In genomic region chr17:1137465-1137894, GRCh38 we compare ENCODE assay signal across 1 cellular context.
TF ChIP-seq lines count a peak whose summit lies in the region.

No MANE protein-coding gene starts in this region.

TF ChIP-seq in K562, 482 proteins besides CTCF, POLR2A, EP300 and RAD21 (continued from another document and continues in another):
- TF ChIP-seq USF1 (CRISPR knock-in tag; IDR thresholded peaks at IDR 0.05) (no peak), ARID1B (IDR thresholded peaks at IDR 0.05) (no peak), NEUROD1 (IDR thresholded peaks at IDR 0.05; ENCODE audit: borderline replicate concordance, low read depth, low read length, partially characterized antibody) (no peak), NCOA6 (IDR thresholded peaks at IDR 0.05) (no peak), ZNF165 (CRISPR knock-in tag; IDR thresholded peaks at IDR 0.05; ENCODE audit: borderline replicate concordance) (no peak), GABPB1 (CRISPR knock-in tag; IDR thresholded peaks at IDR 0.05) (no peak), RFX5 (IDR thresholded peaks at IDR 0.05; ENCODE audit: low read depth, low read length) (no peak), E2F5 (CRISPR knock-in tag; IDR thresholded peaks at IDR 0.05) (no peak), IRF2 (CRISPR knock-in tag; IDR thresholded peaks at IDR 0.05) (no peak), NR2C1 (IDR thresholded peaks at IDR 0.05) (no peak), NR2C1 (tag; IDR thresholded peaks at IDR 0.05) (no peak), CHAMP1 (IDR thresholded peaks at IDR 0.05) (no peak), ZNF551 (CRISPR knock-in tag; IDR thresholded peaks at IDR 0.05) (no peak), FOXA3 (CRISPR knock-in tag; conservative IDR thresholded peaks at IDR 0.05 in 1 of 2, IDR thresholded peaks at IDR 0.05 in 1 of 2) (peak; percentile 41 to 95; a peak in 3 of 4 replicates), ESRRB (CRISPR knock-in tag; IDR thresholded peaks at IDR 0.05; ENCODE audit: borderline replicate concordance) (no peak), FOXK2 (conservative IDR thresholded peaks at IDR 0.05 in 1 of 2, IDR thresholded peaks at IDR 0.05 in 1 of 2; ENCODE audit: low read depth in 2 of 2) (0 out of 4 replicates have a peak, but pooled peaks have one; percentile 26 to 50), MYNN (IDR thresholded peaks at IDR 0.05) (no peak), MYNN (CRISPR knock-in tag; IDR thresholded peaks at IDR 0.05) (no peak), FOXJ3 (CRISPR knock-in tag; IDR thresholded peaks at IDR 0.05) (no peak), ZNF707 (CRISPR knock-in tag; conservative IDR thresholded peaks at IDR 0.05) (no peak), ELF2 (CRISPR knock-in tag; IDR thresholded peaks at IDR 0.05) (no peak), RBM39 (optimal IDR thresholded peaks at IDR 0.05; ENCODE audit: low read depth, low read length) (no peak), ZFP30 (CRISPR knock-in tag; IDR thresholded peaks at IDR 0.05; ENCODE audit: borderline replicate concordance) (no peak), ZNF140 (CRISPR knock-in tag; IDR thresholded peaks at IDR 0.05) (no peak), ZNF75A (CRISPR knock-in tag; IDR thresholded peaks at IDR 0.05) (no peak), JUNB (CRISPR knock-in tag; conservative IDR thresholded peaks at IDR 0.05) (no peak), ZKSCAN3 (CRISPR knock-in tag; IDR thresholded peaks at IDR 0.05) (no peak), CAMTA2 (CRISPR knock-in tag; conservative IDR thresholded peaks at IDR 0.05) (no peak), THAP12 (CRISPR knock-in tag; IDR thresholded peaks at IDR 0.05) (no peak), KAT8 (IDR thresholded peaks at IDR 0.05; ENCODE audit: low read depth) (no peak), ZNF184 (CRISPR knock-in tag; IDR thresholded peaks at IDR 0.05) (no peak), ZNF384 (IDR thresholded peaks at IDR 0.05; ENCODE audit: low read depth, low read length) (peak; percentile 63), HNRNPLL (IDR thresholded peaks at IDR 0.05; ENCODE audit: low read depth, low read length, poor library complexity, severe bottlenecking) (peak; percentile 30), EHMT2 (IDR thresholded peaks at IDR 0.05) (peak; percentile 75), ZNF274 (IDR thresholded peaks at IDR 0.05; ENCODE audit: borderline replicate concordance, low read depth, low read length) (no peak), DACH1 (IDR thresholded peaks at IDR 0.05; ENCODE audit: partially characterized antibody) (no peak), GATAD2A (IDR thresholded peaks at IDR 0.05) (no peak), ATF1 (CRISPR knock-in tag; IDR thresholded peaks at IDR 0.05) (no peak), ATF1 (tag; IDR thresholded peaks at IDR 0.05) (peak; percentile 26; the same call in 1 of the 2 replicates), ZFX (CRISPR knock-in tag; IDR thresholded peaks at IDR 0.05) (no peak), FIP1L1 (IDR thresholded peaks at IDR 0.05; ENCODE audit: low read depth, low read length, poor library complexity, severe bottlenecking) (no peak), YY1 (IDR thresholded peaks at IDR 0.05; ENCODE audit: borderline replicate concordance in 1 of 3, control insufficient read depth in 1 of 3, extremely low read depth in 1 of 3, insufficient read depth in 3 of 3, insufficient read length in 1 of 3, insufficient replicate concordance in 2 of 3, low read depth in 1 of 3, low read length in 2 of 3) (peak in 1 of 3 experiments; percentile 47), SOX6 (IDR thresholded peaks at IDR 0.05) (no peak), SETDB1 (IDR thresholded peaks at IDR 0.05; ENCODE audit: low read length) (no peak), NR2C2 (CRISPR knock-in tag; IDR thresholded peaks at IDR 0.05) (no peak), NR2C2 (tag; IDR thresholded peaks at IDR 0.05) (no peak), ZNF324 (CRISPR knock-in tag; IDR thresholded peaks at IDR 0.05) (no peak), ZNF277 (CRISPR knock-in tag; IDR thresholded peaks at IDR 0.05; ENCODE audit: borderline replicate concordance) (no peak), KDM1A (IDR thresholded peaks at IDR 0.05) (no peak), HDAC1 (IDR thresholded peaks at IDR 0.05) (no peak), SMARCA4 (IDR thresholded peaks at IDR 0.05) (no peak), ZSCAN29 (IDR thresholded peaks at IDR 0.05) (no peak), PML (IDR thresholded peaks at IDR 0.05; ENCODE audit: low read length) (no peak), E2F6 (IDR thresholded peaks at IDR 0.05; ENCODE audit: borderline replicate concordance in 1 of 2, extremely low read depth in 1 of 2, insufficient read depth in 1 of 2, insufficient read length in 1 of 2, low read depth in 1 of 2, low read length in 1 of 2, poor library complexity in 1 of 2, severe bottlenecking in 1 of 2) (peak; percentile 15 to 47), BHLHE40 (IDR thresholded peaks at IDR 0.05; ENCODE audit: low read length) (peak; percentile 54; the same call in 1 of the 2 replicates), HIVEP1 (CRISPR knock-in tag; IDR thresholded peaks at IDR 0.05) (no peak), ATF4 (CRISPR knock-in tag; IDR thresholded peaks at IDR 0.05) (no peak), ZNF124 (CRISPR knock-in tag; IDR thresholded peaks at IDR 0.05) (no peak)
- TF ChIP-seq, protein P1, sequence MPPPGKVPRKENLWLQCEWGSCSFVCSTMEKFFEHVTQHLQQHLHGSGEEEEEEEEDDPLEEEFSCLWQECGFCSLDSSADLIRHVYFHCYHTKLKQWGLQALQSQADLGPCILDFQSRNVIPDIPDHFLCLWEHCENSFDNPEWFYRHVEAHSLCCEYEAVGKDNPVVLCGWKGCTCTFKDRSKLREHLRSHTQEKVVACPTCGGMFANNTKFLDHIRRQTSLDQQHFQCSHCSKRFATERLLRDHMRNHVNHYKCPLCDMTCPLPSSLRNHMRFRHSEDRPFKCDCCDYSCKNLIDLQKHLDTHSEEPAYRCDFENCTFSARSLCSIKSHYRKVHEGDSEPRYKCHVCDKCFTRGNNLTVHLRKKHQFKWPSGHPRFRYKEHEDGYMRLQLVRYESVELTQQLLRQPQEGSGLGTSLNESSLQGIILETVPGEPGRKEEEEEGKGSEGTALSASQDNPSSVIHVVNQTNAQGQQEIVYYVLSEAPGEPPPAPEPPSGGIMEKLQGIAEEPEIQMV (tag; conservative IDR thresholded peaks at IDR 0.05; ENCODE audit: low read depth) = no peak
- TF ChIP-seq, protein P2, sequence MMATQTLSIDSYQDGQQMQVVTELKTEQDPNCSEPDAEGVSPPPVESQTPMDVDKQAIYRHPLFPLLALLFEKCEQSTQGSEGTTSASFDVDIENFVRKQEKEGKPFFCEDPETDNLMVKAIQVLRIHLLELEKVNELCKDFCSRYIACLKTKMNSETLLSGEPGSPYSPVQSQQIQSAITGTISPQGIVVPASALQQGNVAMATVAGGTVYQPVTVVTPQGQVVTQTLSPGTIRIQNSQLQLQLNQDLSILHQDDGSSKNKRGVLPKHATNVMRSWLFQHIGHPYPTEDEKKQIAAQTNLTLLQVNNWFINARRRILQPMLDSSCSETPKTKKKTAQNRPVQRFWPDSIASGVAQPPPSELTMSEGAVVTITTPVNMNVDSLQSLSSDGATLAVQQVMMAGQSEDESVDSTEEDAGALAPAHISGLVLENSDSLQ (IDR thresholded peaks at IDR 0.05) = no peak
- TF ChIP-seq, protein P3, sequence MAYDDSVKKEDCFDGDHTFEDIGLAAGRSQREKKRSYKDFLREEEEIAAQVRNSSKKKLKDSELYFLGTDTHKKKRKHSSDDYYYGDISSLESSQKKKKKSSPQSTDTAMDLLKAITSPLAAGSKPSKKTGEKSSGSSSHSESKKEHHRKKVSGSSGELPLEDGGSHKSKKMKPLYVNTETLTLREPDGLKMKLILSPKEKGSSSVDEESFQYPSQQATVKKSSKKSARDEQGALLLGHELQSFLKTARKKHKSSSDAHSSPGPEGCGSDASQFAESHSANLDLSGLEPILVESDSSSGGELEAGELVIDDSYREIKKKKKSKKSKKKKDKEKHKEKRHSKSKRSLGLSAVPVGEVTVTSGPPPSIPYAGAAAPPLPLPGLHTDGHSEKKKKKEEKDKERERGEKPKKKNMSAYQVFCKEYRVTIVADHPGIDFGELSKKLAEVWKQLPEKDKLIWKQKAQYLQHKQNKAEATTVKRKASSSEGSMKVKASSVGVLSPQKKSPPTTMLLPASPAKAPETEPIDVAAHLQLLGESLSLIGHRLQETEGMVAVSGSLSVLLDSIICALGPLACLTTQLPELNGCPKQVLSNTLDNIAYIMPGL (CRISPR knock-in tag; IDR thresholded peaks at IDR 0.05) = no peak
- TF ChIP-seq, protein P4, sequence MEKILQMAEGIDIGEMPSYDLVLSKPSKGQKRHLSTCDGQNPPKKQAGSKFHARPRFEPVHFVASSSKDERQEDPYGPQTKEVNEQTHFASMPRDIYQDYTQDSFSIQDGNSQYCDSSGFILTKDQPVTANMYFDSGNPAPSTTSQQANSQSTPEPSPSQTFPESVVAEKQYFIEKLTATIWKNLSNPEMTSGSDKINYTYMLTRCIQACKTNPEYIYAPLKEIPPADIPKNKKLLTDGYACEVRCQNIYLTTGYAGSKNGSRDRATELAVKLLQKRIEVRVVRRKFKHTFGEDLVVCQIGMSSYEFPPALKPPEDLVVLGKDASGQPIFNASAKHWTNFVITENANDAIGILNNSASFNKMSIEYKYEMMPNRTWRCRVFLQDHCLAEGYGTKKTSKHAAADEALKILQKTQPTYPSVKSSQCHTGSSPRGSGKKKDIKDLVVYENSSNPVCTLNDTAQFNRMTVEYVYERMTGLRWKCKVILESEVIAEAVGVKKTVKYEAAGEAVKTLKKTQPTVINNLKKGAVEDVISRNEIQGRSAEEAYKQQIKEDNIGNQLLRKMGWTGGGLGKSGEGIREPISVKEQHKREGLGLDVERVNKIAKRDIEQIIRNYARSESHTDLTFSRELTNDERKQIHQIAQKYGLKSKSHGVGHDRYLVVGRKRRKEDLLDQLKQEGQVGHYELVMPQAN (IDR thresholded peaks at IDR 0.05; ENCODE audit: borderline replicate concordance) = no peak
